In genomic region chr6:128161263-128161662, GRCh38 we compare ENCODE assay signal across 29 cellular contexts.
"Had no signal": no experiment of that assay in that cellular context is flagged by ENCODE, and none has a peak within 500 bp of the region (broad histone marks: within the 10 kb centered on the region; RNA-seq: fewer than 3 reads in every experiment).

No MANE protein-coding gene starts in this region.

- H3K4me1 ChIP-seq: SJCRH30 had no signal

- H3K4me3 ChIP-seq: MG63, SJCRH30 had no signal

- ATAC-seq: activated CD8-positive, alpha-beta memory T cell treated with anti-CD3 and anti-CD28 coated beads, Interleukin-2, amount 10 ng/mL, durations not matched to agents 7 days and 5 days; activated naive CD8-positive, alpha-beta T cell treated with anti-CD3 and anti-CD28 coated beads, Interleukin-2, amount 50 U/mL, for 24 hours; Panc1 had no signal

- H3K36me3 ChIP-seq: MG63, SJCRH30, WERI-Rb-1 had no signal

- H3K27me3 ChIP-seq: MG63, SJCRH30 had no signal

- FAIRE-seq: bronchial epithelial cell had no signal

- DNase-seq: activated CD4-positive, alpha-beta memory T cell treated with anti-CD3 and anti-CD28 coated beads, Interleukin-2, amount 10 ng/mL, durations not matched to agents 7 days and 5 days; activated CD4-positive, alpha-beta T cell treated with anti-CD3 and anti-CD28 coated beads for 1 hour; activated CD4-positive, alpha-beta T cell treated with anti-CD3 and anti-CD28 coated beads for 48 hours; activated CD4-positive, CD25-positive, alpha-beta regulatory T cell; activated CD8-positive, alpha-beta memory T cell treated with anti-CD3 and anti-CD28 coated beads for 24 hours; activated CD8-positive, alpha-beta memory T cell treated with anti-CD3 and anti-CD28 coated beads, Interleukin-2, amount 10 ng/mL, durations not matched to agents 7 days and 5 days; activated CD8-positive, alpha-beta memory T cell treated with anti-CD3 and anti-CD28 coated beads, Interleukin-2, amount 50 U/mL, for 48 hours; activated effector memory CD4-positive, alpha-beta T cell treated with Interleukin-2 at 50 U/mL for 16 hours; activated naive CD4-positive, alpha-beta T cell treated with anti-CD3 and anti-CD28 coated beads, Interleukin-2, amount 10 ng/mL, durations not matched to agents 7 days and 5 days; activated naive CD8-positive, alpha-beta T cell treated with anti-CD3 and anti-CD28 coated beads, Interleukin-2, amount 50 U/mL, for 24 hours; activated T-cell treated with anti-CD3 and anti-CD28 coated beads, Interleukin-2, amount 50 U/mL, for 48 hours; anterior cingulate cortex; caudate nucleus; Karpas-422; KBM-7; MG63; NCI-H1048; NCI-H1436; NCI-H1694; NCI-H1930; NCI-H2081 treated with DMSO at 0.1 percent for 48 hours; NCI-H345; NCI-H510A; SHP77; SJCRH30; T1000; WERI-Rb-1 had no signal

- H3K27ac ChIP-seq: SJCRH30, WERI-Rb-1 had no signal

- H3K9me3 ChIP-seq: MG63, SJCRH30 had no signal
